20 cellular contexts compared by ENCODE assay signal in the genomic region with DNA sequence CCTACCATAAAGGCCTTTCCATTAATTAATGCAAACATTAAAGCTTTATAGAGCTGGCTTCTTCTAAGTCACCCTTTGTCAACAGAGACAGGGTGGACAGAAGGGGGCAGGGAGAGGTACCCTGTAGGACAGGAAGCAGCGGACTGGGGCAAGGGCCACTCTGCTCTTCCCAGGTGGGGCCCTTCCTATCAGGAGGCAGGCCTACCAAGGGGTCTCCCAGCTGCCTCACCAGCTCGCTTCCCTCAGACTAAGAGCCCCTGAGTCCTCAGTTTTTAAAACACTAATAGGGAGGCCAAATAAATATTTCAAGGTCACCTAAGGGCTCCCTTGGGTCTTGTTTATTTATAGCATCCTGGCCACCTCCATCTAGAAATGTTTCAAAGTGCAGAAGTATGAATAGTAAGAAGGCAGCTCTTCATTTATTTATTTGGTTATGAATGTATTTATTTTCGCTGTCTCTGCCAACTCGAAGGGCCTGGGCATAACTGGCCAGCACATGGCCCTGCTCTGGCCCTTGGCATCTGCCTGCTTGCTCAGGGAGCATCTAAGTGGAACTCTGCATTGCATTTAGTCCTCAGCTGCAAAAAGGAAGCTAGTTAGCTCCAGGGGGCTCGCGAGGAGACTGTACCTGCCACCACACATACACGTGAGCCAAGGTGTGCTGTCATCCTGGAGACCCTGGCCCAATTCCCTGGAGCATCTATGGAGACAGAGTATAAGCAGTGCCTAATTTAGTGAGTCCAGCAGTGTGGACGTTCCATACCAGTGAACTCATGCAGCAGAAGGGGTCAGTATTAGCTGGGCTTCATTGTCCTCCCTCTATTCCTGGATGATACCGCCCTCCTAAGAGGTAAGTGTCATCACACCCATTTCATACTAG.
"Had no signal": no experiment of that assay in that cellular context is flagged by ENCODE, and none has a peak within 500 bp of the region (broad histone marks: within the 10 kb centered on the region; RNA-seq: fewer than 3 reads in every experiment).

No MANE protein-coding gene starts in this region.

- H3K27ac ChIP-seq: lower lobe of right lung, neural progenitor cell, ovary, transverse colon had no signal

- H3K36me3 Mint-ChIP-seq: activated naive CD8-positive, alpha-beta T cell; neural progenitor cell; T-cell had no signal

- H3K27ac Mint-ChIP-seq: activated naive CD8-positive, alpha-beta T cell; neural progenitor cell; T-cell had no signal

- H3K4me1 ChIP-seq: transverse colon had no signal

- H3K36me3 ChIP-seq: lower lobe of right lung, neural progenitor cell, ovary, transverse colon had no signal

- DNase-seq: activated CD4-positive, alpha-beta T cell treated with anti-CD3 and anti-CD28 coated beads, Interleukin-2, amount 50 U/mL, for 4 hours; activated gamma-delta T cell; activated T-cell treated with anti-CD3 and anti-CD28 coated beads, Interleukin-2, amount 50 U/mL, for 4 hours; amniotic stem cell; caudate nucleus; cortex of kidney; effector CD8-positive, alpha-beta T cell; foreskin melanocyte; kidney glomerular epithelial cell; lower lobe of right lung; midbrain; ovary; SK-N-SH; stimulated activated naive CD4-positive, alpha-beta T cell; substantia nigra; T-cell; T-helper 9 cell; transverse colon had no signal

- H3K4me1 Mint-ChIP-seq: T-cell had no signal

- H3K4me3 Mint-ChIP-seq: activated naive CD8-positive, alpha-beta T cell; activated T-cell treated with anti-CD3 and anti-CD28 coated beads, Interleukin-2, amount 50 U/mL, for 4 hours; neural progenitor cell; T-cell had no signal

- H3K4me3 ChIP-seq: lower lobe of right lung, neural progenitor cell, ovary, transverse colon had no signal

- H3K9me3 Mint-ChIP-seq: activated T-cell treated with anti-CD3 and anti-CD28 coated beads, Interleukin-2, amount 50 U/mL, for 4 hours; neural progenitor cell; T-cell had no signal

- H3K9me3 ChIP-seq: lower lobe of right lung, ovary, SK-N-SH, transverse colon had no signal

- H3K9ac ChIP-seq: neural progenitor cell, SK-N-SH had no signal

- H3K27me3 ChIP-seq: neural progenitor cell, ovary, transverse colon had no signal
